ENCODE assay signal across 1 cellular context in the genomic region with DNA sequence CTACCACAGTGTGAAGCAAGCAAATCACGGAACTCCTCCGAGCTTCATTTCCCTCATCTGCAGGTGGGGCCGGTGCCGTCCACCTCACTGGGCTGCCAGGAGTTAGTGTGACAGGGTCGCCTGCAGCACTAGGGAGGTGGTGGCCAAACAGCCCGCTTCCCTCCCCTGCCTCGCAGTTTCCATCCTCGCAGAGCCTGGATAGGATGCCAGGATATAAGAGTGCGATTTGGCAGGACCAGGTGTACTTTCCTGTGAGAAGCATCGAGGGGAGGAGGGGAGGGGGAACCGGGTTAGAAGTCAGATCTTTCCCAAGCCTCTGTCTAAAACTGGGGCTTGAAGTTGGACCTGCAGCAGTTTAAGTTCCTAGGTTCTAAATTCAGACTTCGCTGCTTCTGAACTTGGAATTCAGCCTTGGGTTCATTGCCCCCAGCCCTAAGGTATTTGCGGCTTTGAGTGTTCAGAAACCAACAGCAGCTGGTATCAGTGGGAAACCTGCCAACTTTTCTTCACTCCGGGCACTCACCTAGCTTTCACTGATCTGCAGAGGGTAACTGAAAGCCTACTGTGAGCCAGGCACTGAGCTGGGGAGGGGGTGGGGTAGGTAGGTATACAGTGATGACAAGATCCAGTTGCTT.
TF ChIP-seq lines count a peak whose summit lies in the region.

No MANE protein-coding gene starts in this region.

TF ChIP-seq in GM23338, 12 proteins besides CTCF, POLR2A, EP300 and RAD21 (continued from another document):
- TF ChIP-seq REST (IDR thresholded peaks at IDR 0.05; ENCODE audit: unreplicated experiment) (no peak), JUNB (IDR thresholded peaks at IDR 0.05; ENCODE audit: unreplicated experiment) (no peak), NANOG (IDR thresholded peaks at IDR 0.05; ENCODE audit: borderline replicate concordance) (no peak), STAT1 (IDR thresholded peaks at IDR 0.05; ENCODE audit: unreplicated experiment) (no peak), ZNF331 (CRISPR knock-in tag; IDR thresholded peaks at IDR 0.05; ENCODE audit: low read depth) (no peak), EZH2 (IDR thresholded peaks at IDR 0.05; ENCODE audit: low read depth, unreplicated experiment) (no peak), POLR2AphosphoS5 (IDR thresholded peaks at IDR 0.05; ENCODE audit: low read depth) (no peak), EZH2phosphoT487 (IDR thresholded peaks at IDR 0.05; ENCODE audit: unreplicated experiment) (no peak), ETS1 (IDR thresholded peaks at IDR 0.05) (no peak), ZNF114 (CRISPR knock-in tag; IDR thresholded peaks at IDR 0.05) (no peak)
- TF ChIP-seq, protein P1, sequence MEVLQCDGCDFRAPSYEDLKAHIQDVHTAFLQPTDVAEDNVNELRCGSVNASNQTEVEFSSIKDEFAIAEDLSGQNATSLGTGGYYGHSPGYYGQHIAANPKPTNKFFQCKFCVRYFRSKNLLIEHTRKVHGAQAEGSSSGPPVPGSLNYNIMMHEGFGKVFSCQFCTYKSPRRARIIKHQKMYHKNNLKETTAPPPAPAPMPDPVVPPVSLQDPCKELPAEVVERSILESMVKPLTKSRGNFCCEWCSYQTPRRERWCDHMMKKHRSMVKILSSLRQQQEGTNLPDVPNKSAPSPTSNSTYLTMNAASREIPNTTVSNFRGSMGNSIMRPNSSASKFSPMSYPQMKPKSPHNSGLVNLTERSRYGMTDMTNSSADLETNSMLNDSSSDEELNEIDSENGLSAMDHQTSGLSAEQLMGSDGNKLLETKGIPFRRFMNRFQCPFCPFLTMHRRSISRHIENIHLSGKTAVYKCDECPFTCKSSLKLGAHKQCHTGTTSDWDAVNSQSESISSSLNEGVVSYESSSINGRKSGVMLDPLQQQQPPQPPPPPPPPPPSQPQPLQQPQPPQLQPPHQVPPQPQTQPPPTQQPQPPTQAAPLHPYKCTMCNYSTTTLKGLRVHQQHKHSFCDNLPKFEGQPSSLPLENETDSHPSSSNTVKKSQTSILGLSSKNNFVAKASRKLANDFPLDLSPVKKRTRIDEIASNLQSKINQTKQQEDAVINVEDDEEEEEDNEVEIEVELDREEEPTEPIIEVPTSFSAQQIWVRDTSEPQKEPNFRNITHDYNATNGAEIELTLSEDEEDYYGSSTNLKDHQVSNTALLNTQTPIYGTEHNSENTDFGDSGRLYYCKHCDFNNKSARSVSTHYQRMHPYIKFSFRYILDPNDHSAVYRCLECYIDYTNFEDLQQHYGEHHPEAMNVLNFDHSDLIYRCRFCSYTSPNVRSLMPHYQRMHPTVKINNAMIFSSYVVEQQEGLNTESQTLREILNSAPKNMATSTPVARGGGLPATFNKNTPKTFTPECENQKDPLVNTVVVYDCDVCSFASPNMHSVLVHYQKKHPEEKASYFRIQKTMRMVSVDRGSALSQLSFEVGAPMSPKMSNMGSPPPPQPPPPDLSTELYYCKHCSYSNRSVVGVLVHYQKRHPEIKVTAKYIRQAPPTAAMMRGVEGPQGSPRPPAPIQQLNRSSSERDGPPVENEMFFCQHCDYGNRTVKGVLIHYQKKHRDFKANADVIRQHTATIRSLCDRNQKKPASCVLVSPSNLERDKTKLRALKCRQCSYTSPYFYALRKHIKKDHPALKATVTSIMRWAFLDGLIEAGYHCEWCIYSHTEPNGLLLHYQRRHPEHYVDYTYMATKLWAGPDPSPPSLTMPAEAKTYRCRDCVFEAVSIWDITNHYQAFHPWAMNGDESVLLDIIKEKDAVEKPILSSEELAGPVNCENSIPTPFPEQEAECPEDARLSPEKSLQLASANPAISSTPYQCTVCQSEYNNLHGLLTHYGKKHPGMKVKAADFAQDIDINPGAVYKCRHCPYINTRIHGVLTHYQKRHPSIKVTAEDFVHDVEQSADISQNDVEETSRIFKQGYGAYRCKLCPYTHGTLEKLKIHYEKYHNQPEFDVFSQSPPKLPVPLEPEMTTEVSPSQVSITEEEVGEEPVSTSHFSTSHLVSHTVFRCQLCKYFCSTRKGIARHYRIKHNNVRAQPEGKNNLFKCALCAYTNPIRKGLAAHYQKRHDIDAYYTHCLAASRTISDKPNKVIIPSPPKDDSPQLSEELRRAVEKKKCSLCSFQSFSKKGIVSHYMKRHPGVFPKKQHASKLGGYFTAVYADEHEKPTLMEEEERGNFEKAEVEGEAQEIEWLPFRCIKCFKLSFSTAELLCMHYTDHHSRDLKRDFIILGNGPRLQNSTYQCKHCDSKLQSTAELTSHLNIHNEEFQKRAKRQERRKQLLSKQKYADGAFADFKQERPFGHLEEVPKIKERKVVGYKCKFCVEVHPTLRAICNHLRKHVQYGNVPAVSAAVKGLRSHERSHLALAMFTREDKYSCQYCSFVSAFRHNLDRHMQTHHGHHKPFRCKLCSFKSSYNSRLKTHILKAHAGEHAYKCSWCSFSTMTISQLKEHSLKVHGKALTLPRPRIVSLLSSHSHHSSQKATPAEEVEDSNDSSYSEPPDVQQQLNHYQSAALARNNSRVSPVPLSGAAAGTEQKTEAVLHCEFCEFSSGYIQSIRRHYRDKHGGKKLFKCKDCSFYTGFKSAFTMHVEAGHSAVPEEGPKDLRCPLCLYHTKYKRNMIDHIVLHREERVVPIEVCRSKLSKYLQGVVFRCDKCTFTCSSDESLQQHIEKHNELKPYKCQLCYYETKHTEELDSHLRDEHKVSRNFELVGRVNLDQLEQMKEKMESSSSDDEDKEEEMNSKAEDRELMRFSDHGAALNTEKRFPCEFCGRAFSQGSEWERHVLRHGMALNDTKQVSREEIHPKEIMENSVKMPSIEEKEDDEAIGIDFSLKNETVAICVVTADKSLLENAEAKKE (CRISPR knock-in tag; IDR thresholded peaks at IDR 0.05): no peak
